In genomic region chr5:132468665-132469379, GRCh38 we compare ENCODE assay signal across 10 cellular contexts. TPM values are rescaled to one million over a fixed set of nuclear protein-coding genes. Genes with fewer than 3 reads are reported as not detected.
DNase-seq lines count a peak whose midpoint lies in the region; TF ChIP-seq lines count a peak whose summit lies in the region.
"Had no signal": no experiment of that assay in that cellular context is flagged by ENCODE, and none has a peak within 500 bp of the region (broad histone marks: within the 10 kb centered on the region; RNA-seq: fewer than 3 reads in every experiment).

No MANE protein-coding gene starts in this region.

- WGBS in stomach, 5 donors, result 83 to 98% (median 93%) methylated on average over 3 of the region's 3 CpGs

- TF ChIP-seq POLR2A in NB4 (IDR thresholded peaks at IDR 0.05; ENCODE audit: extremely low read depth, insufficient read length), result no peak
- TF ChIP-seq POLR2A in stomach (IDR thresholded peaks at IDR 0.05), result no peak

- H3K27me3 Mint-ChIP-seq in immature natural killer cell (ENCODE audit: low read depth in 3 of 3), result peaks cover 49 to 59% (median 51%) of the 10 kb centered on the region in 3 donors

- peak; percentile 37 for DNase-seq in activated CD8-positive, alpha-beta memory T cell treated with anti-CD3 and anti-CD28 coated beads for 24 hours
- DNase-seq in activated CD8-positive, alpha-beta memory T cell treated with anti-CD3 and anti-CD28 coated beads, Interleukin-2, amount 50 U/mL, for 4 hours, result no peak
- DNase-seq in NB4 (ENCODE audit: low read depth) (peak; percentile 30), immature natural killer cell (no peak), stomach (peak; percentile 23), hepatic stellate cell (ENCODE audit: low spot score) (no peak), right atrium auricular region (ENCODE audit: low spot score) (no peak)
- no peak for DNase-seq in stimulated activated CD4-positive, alpha-beta T cell treated with anti-CD3 and anti-CD28 coated beads, Interleukin-2, amount 100 ng/mL, for 24 hours

- peaks cover 0 to 2% (median 0%) of the 10 kb centered on the region in 6 donors for H3K9me3 Mint-ChIP-seq in immature natural killer cell

- intact Hi-C loops in stomach (cut with DNase I; ENCODE audit: low total_unique reads), result no loop called here

- H3K4me3 Mint-ChIP-seq in immature natural killer cell, result peak overlapping the region; percentile 54 to 85 (median 66)
- H3K4me3 Mint-ChIP-seq: dendritic cell treated with granulocyte-macrophage colony-stimulating factor and Interleukin-4, amounts not matched to agents 40 ng/mL and 50 ng/mL, for 4 days had no signal

- TF ChIP-seq CTCF in NB4 (IDR thresholded peaks at IDR 0.05; ENCODE audit: low read depth, low read length) (no peak), stomach (IDR thresholded peaks at IDR 0.05) (no peak), right atrium auricular region (IDR thresholded peaks at IDR 0.05) (no peak)

- H3K4me3 ChIP-seq in NB4 (ENCODE audit: low read depth, low read length), result no peak overlapping the region
- H3K4me3 ChIP-seq in stomach, result no peak overlapping the region
- H3K4me3 ChIP-seq in right atrium auricular region, result no peak overlapping the region

- peaks cover 45 to 85% (median 59%) of the 10 kb centered on the region in 4 donors for H3K4me1 ChIP-seq in stomach
- peaks cover 0 to 53% of the 10 kb centered on the region in 2 donors for H3K4me1 ChIP-seq in right atrium auricular region

- H3K27me3 ChIP-seq in stomach (no peaks in the 10 kb centered on the region), right atrium auricular region (no peaks in the 10 kb centered on the region)

- no peak for TF ChIP-seq EP300 in stomach (IDR thresholded peaks at IDR 0.05)

- peaks cover 4 to 26% (median 9%) of the 10 kb centered on the region in 3 donors for H3K36me3 Mint-ChIP-seq in immature natural killer cell

- no peaks in the 10 kb centered on the region for H3K9me3 ChIP-seq in stomach
- H3K9me3 ChIP-seq in right atrium auricular region, result no peaks in the 10 kb centered on the region

- H3K4me1 Mint-ChIP-seq in immature natural killer cell, result peaks cover 98 to 100% of the 10 kb centered on the region in 2 donors

- H3K36me3 ChIP-seq in stomach (peaks cover 0 to 21% (median 7%) of the 10 kb centered on the region in 4 donors), right atrium auricular region (no peaks in the 10 kb centered on the region)

- H3K27ac ChIP-seq in stomach (peak overlapping the region in 1 of 5 donors; percentile 15), right atrium auricular region (no peak overlapping the region)
- H3K27ac ChIP-seq: parathyroid adenoma had no signal

- H3K27ac Mint-ChIP-seq in immature natural killer cell, result peak overlapping the region; percentile 98 to 100 (median 100)
- H3K27ac Mint-ChIP-seq: dendritic cell treated with granulocyte-macrophage colony-stimulating factor and Interleukin-4, amounts not matched to agents 40 ng/mL and 50 ng/mL, for 4 days had no signal

RNA-seq across cellular contexts. Expression of gene IRF1, which starts 21.8 kb away (rescaled TPM):
- 100 to 1,000 TPM; 349 to 460 (median 371) TPM for polyA plus RNA-seq in immature natural killer cell
- total RNA-seq in stomach, result 100 to 1,000 TPM in 2 of 5 donors, 10 to 100 TPM in 3; 18.0 to 256 (median 91.5) TPM
- 10 to 100 TPM; 17.1 to 80.2 (median 49.1) TPM for polyA plus RNA-seq in stomach
- total RNA-seq in right atrium auricular region, result 10 to 100 TPM; 10.1 to 15.8 TPM

Comparison
In these comparisons a context has a peak if more than half of its experiments do, and no peak if none do; other contexts are left out.
1. DNase-seq: peak in activated CD8-positive, alpha-beta memory T cell treated with anti-CD3 and anti-CD28 coated beads for 24 hours (single experiment), NB4 (single experiment) and stomach (single experiment); none in activated CD8-positive, alpha-beta memory T cell treated with anti-CD3 and anti-CD28 coated beads, Interleukin-2, amount 50 U/mL, for 4 hours (single experiment), immature natural killer cell (0 of 3), stimulated activated CD4-positive, alpha-beta T cell treated with anti-CD3 and anti-CD28 coated beads, Interleukin-2, amount 100 ng/mL, for 24 hours (0 of 2), hepatic stellate cell (single experiment) and right atrium auricular region (single experiment).